ENCODE assay signal across 10 cellular contexts in genomic region chr1:29711582-29712274, GRCh38.
DNase-seq lines count a peak whose midpoint lies in the region; ATAC-seq and TF ChIP-seq lines count a peak whose summit lies in the region.
"Had no signal": no experiment of that assay in that cellular context is flagged by ENCODE, and none has a peak within 500 bp of the region (broad histone marks: within the 10 kb centered on the region; RNA-seq: fewer than 3 reads in every experiment).

No MANE protein-coding gene starts in this region.

- in situ Hi-C loops in GM13976 (cut with MboI; ENCODE audit: low sequenced_read_pairs, unreplicated experiment), result no loop called here

- H3K27me3 ChIP-seq in AG04450 (ENCODE audit: control insufficient read depth, insufficient read depth, low read length), result no peaks in the 10 kb centered on the region
- no peaks in the 10 kb centered on the region for H3K27me3 ChIP-seq in RWPE2 (ENCODE audit: insufficient read depth, poor library complexity, severe bottlenecking)

- TF ChIP-seq CTCF in AG04450 (IDR thresholded peaks at IDR 0.05; ENCODE audit: low read depth, low read length), result no peak
- no peak for TF ChIP-seq CTCF in RWPE2 (IDR thresholded peaks at IDR 0.05; ENCODE audit: poor library complexity, severe bottlenecking)
- TF ChIP-seq CTCF in GM13976 (IDR thresholded peaks at IDR 0.05; ENCODE audit: borderline replicate concordance, control extremely low read depth, extremely low read depth, insufficient read depth, missing control alignments), result no peak

- peaks cover 3% of the 10 kb centered on the region for H3K9me3 ChIP-seq in AG04450 (ENCODE audit: control insufficient read depth, insufficient read depth, low read length)
- no peaks in the 10 kb centered on the region for H3K9me3 ChIP-seq in RWPE2 (ENCODE audit: severe bottlenecking)

- POLR2A ChIA-PET in AG04450 (lab: Yijun Ruan, JAX), result no interaction called here

- CTCF ChIA-PET in AG04450 (lab: Charles Lee), result interaction anchor here (0.5 to 1.2 kb wide), 4 partner anchors 8 to 100 kb away, joined by 3 to 5 read pairs (median 4); no protein-coding TSS in a partner anchor

- peaks cover 49% of the 10 kb centered on the region for H3K4me1 ChIP-seq in RWPE2 (ENCODE audit: insufficient read depth, poor library complexity, severe bottlenecking)

- peak overlapping the region; percentile 52 for H3K27ac ChIP-seq in AG04450 (ENCODE audit: low read depth, low read length)
- peak overlapping the region; percentile 98 for H3K27ac ChIP-seq in RWPE2 (ENCODE audit: poor library complexity, severe bottlenecking)

- ATAC-seq in GM18508 (IDR thresholded peaks at IDR 0.05; ENCODE audit: insufficient read depth, unreplicated experiment) (peak; percentile 37), RWPE2 (ENCODE audit: low read depth) (no peak), HG03342 (IDR thresholded peaks at IDR 0.05; ENCODE audit: unreplicated experiment) (no peak)

- H3K4me3 ChIP-seq in AG04450 (ENCODE audit: low read depth, low read length), result no peak overlapping the region
- no peak overlapping the region for H3K4me3 ChIP-seq in RWPE2 (ENCODE audit: severe bottlenecking)

- H3K36me3 ChIP-seq in RWPE2 (ENCODE audit: low read depth), result no peaks in the 10 kb centered on the region

- no peak for DNase-seq in AG04450 (ENCODE audit: low read depth, low spot score)
- DNase-seq in RWPE2 (ENCODE audit: low spot score), result no peak
- peak; percentile 79 for DNase-seq in fibroblast of peridontal ligament (ENCODE audit: extremely low read depth)
- DNase-seq in NCI-H446 treated with DMSO at 0.1 percent for 48 hours (lab: John Stamatoyannopoulos, UW), result no peak
- no peak for DNase-seq in SIG-M5 treated with dmso at 0.1 percent for 504 hours (lab: John Stamatoyannopoulos, UW; ENCODE audit: unreplicated experiment)
- DNase-seq in GM13976 (ENCODE audit: low spot score), result no peak
- DNase-seq: DMS79 treated with DMSO at 0.1 percent for 48 hours, H7 had no signal
